In genomic region chr6:159943965-159944598, GRCh38 we compare ENCODE assay signal across 1 cellular context.
TF ChIP-seq lines count a peak whose summit lies in the region.

No MANE protein-coding gene starts in this region.

TF ChIP-seq in K562, 482 proteins besides CTCF, POLR2A, EP300 and RAD21:
- TF ChIP-seq ZNF707 (CRISPR knock-in tag; conservative IDR thresholded peaks at IDR 0.05) (peak; percentile 97), TRIM28 (IDR thresholded peaks at IDR 0.05) (0 out of 2 replicates have a peak, but pooled peaks have one; percentile 26), ZNF780A (CRISPR knock-in tag; IDR thresholded peaks at IDR 0.05) (no peak), CBX3 (IDR thresholded peaks at IDR 0.05; ENCODE audit: borderline replicate concordance in 1 of 2, low read length in 2 of 2) (0 out of 3 replicates have a peak, but pooled peaks of 1 of the 2 experiments have one; percentile 22), SPI1 (IDR thresholded peaks at IDR 0.05; ENCODE audit: borderline replicate concordance, low read depth, low read length) (peak; percentile 63; the same call in 1 of the 2 replicates)
